Comparison of ENCODE assay signal across 8 cellular contexts in genomic region chr11:925496-926301, GRCh38. TPM values are rescaled to one million over a fixed set of nuclear protein-coding genes. Genes with fewer than 3 reads are reported as not detected.
DNase-seq lines count a peak whose midpoint lies in the region; ATAC-seq and TF ChIP-seq lines count a peak whose summit lies in the region.

Gene AP2A2, plus strand, starts transcription at chr11:925870. Its CDS starts 152 bp downstream, at chr11:926022.

- peaks cover 0 to 6% (median 0%) of the 10 kb centered on the region in 4 donors for H3K36me3 ChIP-seq in right lobe of liver

- WGBS in right lobe of liver (ENCODE audit: insufficient coverage, low coverage, low lambda C conversion rate, missing lambda C conversion rate), result 0% methylated on average over 21 of the region's 124 CpGs

- ATAC-seq in GM18868 (IDR thresholded peaks at IDR 0.05; ENCODE audit: unreplicated experiment) (peak; percentile 67), HG03175 (IDR thresholded peaks at IDR 0.05; ENCODE audit: unreplicated experiment) (peak; percentile 75), right lobe of liver (peak; percentile 82 to 92 (median 83))

- peak within 1 kb of the TSS; percentile 67 for H3K4me3 ChIP-seq in AG09309 (ENCODE audit: control insufficient read depth, low read depth, low read length)
- peak within 1 kb of the TSS; percentile 67 to 79 (median 68) for H3K4me3 ChIP-seq in right lobe of liver

- H3K27me3 ChIP-seq in right lobe of liver, result no peaks in the 10 kb centered on the region

- peak; percentile 46 for DNase-seq in AG09309 (ENCODE audit: low read depth)
- DNase-seq in NCI-H510A treated with DMSO at 0.1 percent for 48 hours (lab: John Stamatoyannopoulos, UW), result peak; percentile 60
- DNase-seq in activated CD4-positive, alpha-beta T cell treated with anti-CD3 and anti-CD28 coated beads, Interleukin-2, amount 50 U/mL, for 4 hours, result peak; percentile 84 to 86
- peak; percentile 66 to 91 for DNase-seq in dermis microvascular lymphatic vessel endothelial cell (ENCODE audit: low read depth in 2 of 2)
- DNase-seq in right lobe of liver, result peak; percentile 91 to 92 (median 92)
- peak; percentile 91 for DNase-seq in stimulated activated CD4-positive, alpha-beta T cell treated with anti-CD3 and anti-CD28 coated beads, Interleukin-4, amount 100 ng/mL, for 24 hours

- TF ChIP-seq POLR2A in right lobe of liver (IDR thresholded peaks at IDR 0.05), result peak; percentile 92

- peaks cover 0 to 16% (median 4%) of the 10 kb centered on the region in 4 donors for H3K4me1 ChIP-seq in right lobe of liver

- H3K27ac ChIP-seq in right lobe of liver, result peak within 1 kb of the TSS; percentile 62 to 78 (median 70)

- intact Hi-C loops in right lobe of liver (cut with DNase I), result no loop called here

- TF ChIP-seq CTCF in AG09309 (IDR thresholded peaks at IDR 0.05; ENCODE audit: control insufficient read depth, insufficient read depth, low read depth, low read length, missing control alignments) (peak; percentile 46), right lobe of liver (IDR thresholded peaks at IDR 0.05) (peak; percentile 63 to 98 (median 80))

- no peaks in the 10 kb centered on the region for H3K9me3 ChIP-seq in right lobe of liver

RNA-seq across cellular contexts. Expression of gene AP2A2, which starts in this region (rescaled TPM):
- total RNA-seq in dermis microvascular lymphatic vessel endothelial cell (25.9 and 37.6 TPM in 2 replicates), right lobe of liver (10 to 100 TPM; 41.4 to 66.7 (median 53.8) TPM)

Comparison
In these comparisons a context has a peak if more than half of its experiments do, and no peak if none do; other contexts are left out.
1. Peak in every context shown above with its lines: DNase-seq, ATAC-seq, H3K4me3 ChIP-seq and H3K27ac ChIP-seq.